Comparison of ENCODE assay signal across 16 cellular contexts in the genomic region with DNA sequence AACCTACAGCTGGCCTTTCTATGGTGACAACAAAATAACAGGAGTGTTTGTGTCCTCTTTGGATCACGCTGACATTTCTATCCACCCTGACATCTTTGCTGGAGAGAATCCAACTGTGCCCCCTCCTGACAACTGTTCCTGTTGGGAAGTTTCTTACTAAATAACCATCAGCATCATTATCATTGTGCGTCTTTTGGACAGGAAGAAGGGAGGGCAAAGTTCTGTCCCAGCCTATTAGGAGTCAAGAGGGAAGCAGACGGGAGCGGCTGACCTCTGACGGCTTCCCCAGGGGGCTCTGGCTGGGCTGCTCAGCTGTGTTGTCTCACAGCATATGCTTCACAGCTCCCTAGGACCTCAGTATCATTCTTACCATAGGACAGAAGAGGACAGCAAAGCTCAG.
"Had no signal": no experiment of that assay in that cellular context is flagged by ENCODE, and none has a peak within 500 bp of the region (broad histone marks: within the 10 kb centered on the region; RNA-seq: fewer than 3 reads in every experiment).

No MANE protein-coding gene starts in this region.

- H3K4me3 ChIP-seq: esophagus squamous epithelium, skin epidermis, tibial artery, uterus had no signal

- H3K27ac ChIP-seq: brain microvascular endothelial cell, esophagus squamous epithelium, skin epidermis, tibial artery, uterus, VCaP had no signal

- H3K9me3 ChIP-seq: esophagus squamous epithelium, tibial artery, uterus had no signal

- H3K36me3 ChIP-seq: brain microvascular endothelial cell, esophagus squamous epithelium, tibial artery, uterus had no signal

- ATAC-seq: left lobe of liver; stimulated activated memory B cell treated with anti-CD40 and anti-IgM and Interleukin-4, amounts not matched to agents 10 μg/mL and 1 μg/mL and 100 μg/mL, for 72 hours had no signal

- H3K27ac Mint-ChIP-seq: activated CD4-positive, alpha-beta memory T cell treated with anti-CD3 and anti-CD28 coated beads, Interleukin-2, amount 10 ng/mL, durations not matched to agents 7 days and 5 days; activated naive CD8-positive, alpha-beta T cell; stimulated activated memory B cell treated with anti-CD40 and anti-IgM and Interleukin-4, amounts not matched to agents 10 μg/mL and 1 μg/mL and 100 μg/mL, for 72 hours had no signal

- H3K27me3 ChIP-seq: brain microvascular endothelial cell, esophagus squamous epithelium, uterus had no signal

- H3K9me3 Mint-ChIP-seq: activated CD4-positive, alpha-beta memory T cell treated with anti-CD3 and anti-CD28 coated beads, Interleukin-2, amount 10 ng/mL, durations not matched to agents 7 days and 5 days; stimulated activated memory B cell treated with anti-CD40 and anti-IgM and Interleukin-4, amounts not matched to agents 10 μg/mL and 1 μg/mL and 100 μg/mL, for 72 hours had no signal

- DNase-seq: activated CD4-positive, alpha-beta memory T cell treated with anti-CD3 and anti-CD28 coated beads, Interleukin-2, amount 10 ng/mL, durations not matched to agents 7 days and 5 days; activated gamma-delta T cell; activated T-cell treated with anti-CD3 and anti-CD28 coated beads, Interleukin-2, amount 50 U/mL, for 48 hours; amygdala; brain microvascular endothelial cell; cerebellar nuclear complex; esophagus squamous epithelium; foreskin fibroblast; mesendoderm; tibial artery; uterus had no signal

- H3K4me3 Mint-ChIP-seq: activated CD4-positive, alpha-beta memory T cell treated with anti-CD3 and anti-CD28 coated beads, Interleukin-2, amount 10 ng/mL, durations not matched to agents 7 days and 5 days; activated naive CD8-positive, alpha-beta T cell; stimulated activated memory B cell treated with anti-CD40 and anti-IgM and Interleukin-4, amounts not matched to agents 10 μg/mL and 1 μg/mL and 100 μg/mL, for 72 hours had no signal

- H3K36me3 Mint-ChIP-seq: activated naive CD8-positive, alpha-beta T cell; stimulated activated memory B cell treated with anti-CD40 and anti-IgM and Interleukin-4, amounts not matched to agents 10 μg/mL and 1 μg/mL and 100 μg/mL, for 72 hours had no signal

- H3K4me1 ChIP-seq: uterus had no signal
